16 cellular contexts compared by ENCODE assay signal in the genomic region with DNA sequence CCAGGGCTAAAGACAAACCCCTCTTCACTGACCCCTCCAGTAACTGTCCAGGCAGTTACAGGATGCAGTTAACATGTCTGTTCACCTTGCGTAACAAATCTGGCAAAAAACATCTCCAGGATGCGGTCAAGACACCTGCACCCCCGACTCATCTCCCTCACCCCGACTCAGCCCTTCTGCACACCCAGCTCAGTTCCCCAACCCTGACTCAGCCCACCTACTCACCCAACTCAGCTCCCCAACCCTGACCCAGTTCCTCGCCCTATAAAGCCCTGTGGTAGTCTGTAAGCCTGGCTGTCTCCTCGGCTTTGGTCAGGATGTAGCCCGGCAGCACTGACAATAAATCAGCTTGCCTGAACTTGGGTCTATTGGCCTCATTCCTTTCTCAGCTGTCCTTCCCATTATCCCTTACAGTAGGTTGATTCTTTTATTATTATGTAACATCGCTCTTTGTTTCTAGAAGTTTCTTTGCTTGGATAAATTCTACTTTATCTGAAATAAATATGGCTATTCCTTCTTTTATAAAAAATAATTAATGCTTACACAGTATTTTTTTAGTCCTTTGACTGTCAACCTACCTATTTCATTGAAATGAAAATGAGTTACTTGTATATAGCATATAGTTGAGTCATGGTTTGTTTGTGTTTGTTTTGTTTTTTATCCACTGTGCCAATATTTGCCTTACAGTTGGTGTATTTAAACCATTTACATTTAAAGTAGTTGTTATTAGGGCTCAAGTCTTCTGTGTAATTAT. TPM values are rescaled to one million over a fixed set of nuclear protein-coding genes. Genes with fewer than 3 reads are reported as not detected.
A peak's percentile ranks its signal among the peaks of the same experiment; 100 is the strongest.
DNase-seq lines count a peak whose midpoint lies in the region; ATAC-seq and TF ChIP-seq lines count a peak whose summit lies in the region.
"Had no signal": no experiment of that assay in that cellular context is flagged by ENCODE, and none has a peak within 500 bp of the region (broad histone marks: within the 10 kb centered on the region; RNA-seq: fewer than 3 reads in every experiment).

No MANE protein-coding gene starts in this region.

- H4K8ac ChIP-seq in IMR-90 (ENCODE audit: low read depth in 2 of 2, low read length in 2 of 2) = no peak overlapping the region; a peak in 1 of 4 replicates

- no peaks in the 10 kb centered on the region for H3K27me3 Mint-ChIP-seq in T-helper 2 cell treated with Interferon-gamma antibody and Interleukin-4, amounts not matched to agents 5 μg/mL and 100 μg/mL, for 36 hours (ENCODE audit: low read depth)
- H3K27me3 Mint-ChIP-seq: dendritic cell treated with granulocyte-macrophage colony-stimulating factor and Interleukin-4, amounts not matched to agents 40 ng/mL and 50 ng/mL, for 4 days had no signal

- H2AK5ac ChIP-seq in IMR-90 (ENCODE audit: low read depth, low read length) = no peak overlapping the region

- intact Hi-C loops in IMR-90 (cut with micrococcal nuclease) = no loop called here

- H3K9ac ChIP-seq in IMR-90 (ENCODE audit: low read depth, low read length) = no peak overlapping the region

- ATAC-seq in IMR-90 (ENCODE audit: low read depth) = no peak
- no peak for ATAC-seq in GM21390 (IDR thresholded peaks at IDR 0.05; ENCODE audit: unreplicated experiment)
- ATAC-seq: gastroesophageal sphincter, PC-3 had no signal

- no peaks in the 10 kb centered on the region for H4K20me1 ChIP-seq in IMR-90 (ENCODE audit: insufficient read depth, low read length)

- no peak overlapping the region for H3K4me3 ChIP-seq in IMR-90 (ENCODE audit: insufficient read depth, low read depth, low read length)
- no peak overlapping the region for H3K4me3 ChIP-seq in epithelial cell of esophagus (ENCODE audit: low read length)
- no peak overlapping the region for H3K4me3 ChIP-seq in HAP-1
- H3K4me3 ChIP-seq: breast epithelium, gastroesophageal sphincter, SJSA1 had no signal

- H2AK9ac ChIP-seq in IMR-90 (replicated peaks; ENCODE audit: low read depth, low read length, poor library complexity) = no peak overlapping the region

- CTCF ChIA-PET in IMR-90 (lab: Yijun Ruan, JAX) = no interaction called here

- no peak overlapping the region for H3K4me2 ChIP-seq in IMR-90 (ENCODE audit: low read depth, low read length)

- H3K27ac ChIP-seq in IMR-90 (ENCODE audit: insufficient read depth, low read length) = no peak overlapping the region
- H3K27ac ChIP-seq: breast epithelium, gastroesophageal sphincter, SJSA1 had no signal

- H3K27me3 ChIP-seq in IMR-90 (ENCODE audit: control insufficient read depth, insufficient read depth, low read length) = no peaks in the 10 kb centered on the region
- H3K27me3 ChIP-seq in HAP-1 (ENCODE audit: low read depth) = no peaks in the 10 kb centered on the region; the same call in 1 of the 2 replicates
- H3K27me3 ChIP-seq: breast epithelium, gastroesophageal sphincter had no signal

- H3K9me3 Mint-ChIP-seq in T-helper 2 cell treated with Interferon-gamma antibody and Interleukin-4, amounts not matched to agents 5 μg/mL and 100 μg/mL, for 36 hours = peaks cover 12% of the 10 kb centered on the region

- POLR2A ChIA-PET in IMR-90 (lab: Charles Lee; ENCODE audit: unreplicated experiment) = no interaction called here

- no peak overlapping the region for H3K4me3 Mint-ChIP-seq in T-helper 2 cell treated with Interferon-gamma antibody and Interleukin-4, amounts not matched to agents 5 μg/mL and 100 μg/mL, for 36 hours
- H3K4me3 Mint-ChIP-seq: dendritic cell treated with granulocyte-macrophage colony-stimulating factor and Interleukin-4, amounts not matched to agents 40 ng/mL and 50 ng/mL, for 4 days had no signal

- H2BK120ac ChIP-seq in IMR-90 (ENCODE audit: low read depth, low read length) = no peak overlapping the region

- no peak overlapping the region for H2BK15ac ChIP-seq in IMR-90 (ENCODE audit: low read depth, low read length)

- no peaks in the 10 kb centered on the region for H3K79me1 ChIP-seq in IMR-90 (ENCODE audit: low read depth in 1 of 2, low read length in 2 of 2)

- no peak overlapping the region for H2BK5ac ChIP-seq in IMR-90 (ENCODE audit: low read depth, low read length, poor library complexity, severe bottlenecking)

- TF ChIP-seq CTCF in IMR-90 (conservative IDR thresholded peaks at IDR 0.05; ENCODE audit: low read depth, low read length) = no peak
- no peak for TF ChIP-seq CTCF in epithelial cell of esophagus (IDR thresholded peaks at IDR 0.05; ENCODE audit: insufficient read depth, low read depth, low read length, missing control alignments)

- H3K36me3 ChIP-seq in IMR-90 (ENCODE audit: control insufficient read depth, insufficient read depth, low read length) (no peaks in the 10 kb centered on the region), HAP-1 (replicated peaks) (no peaks in the 10 kb centered on the region)
- H3K36me3 ChIP-seq: breast epithelium, gastroesophageal sphincter, SJSA1 had no signal

- TF ChIP-seq POLR2A in IMR-90 (IDR thresholded peaks at IDR 0.05; ENCODE audit: low read depth, low read length) = no peak

- no TSS peak for BruUV-seq in IMR-90 (replicated peaks; lab: Mats Ljungman, UMichigan)

- H4K5ac ChIP-seq in IMR-90 (ENCODE audit: low read depth, low read length) = no peak overlapping the region

- H3K18ac ChIP-seq in IMR-90 (ENCODE audit: low read depth, low read length) = no peak overlapping the region

- no peak overlapping the region for H3K4ac ChIP-seq in IMR-90 (ENCODE audit: low read depth, low read length)

- no peaks in the 10 kb centered on the region for H3K9me1 ChIP-seq in IMR-90 (ENCODE audit: insufficient read depth, low read length)

- WGBS in IMR-90 (ENCODE audit: extremely low coverage in 2 of 2, insufficient read length in 1 of 2), 2 experiments = 81% methylated on average over 4 of the region's 8 CpGs; no CpG with 5 or more reads in 1 of the 2 experiments

- no peak overlapping the region for H3K27ac Mint-ChIP-seq in T-helper 2 cell treated with Interferon-gamma antibody and Interleukin-4, amounts not matched to agents 5 μg/mL and 100 μg/mL, for 36 hours
- H3K27ac Mint-ChIP-seq: dendritic cell treated with granulocyte-macrophage colony-stimulating factor and Interleukin-4, amounts not matched to agents 40 ng/mL and 50 ng/mL, for 4 days had no signal

- no peaks in the 10 kb centered on the region for H3K36me3 Mint-ChIP-seq in T-helper 2 cell treated with Interferon-gamma antibody and Interleukin-4, amounts not matched to agents 5 μg/mL and 100 μg/mL, for 36 hours (ENCODE audit: low read depth)

- dilution Hi-C loops in IMR-90 (cut with HindIII; ENCODE audit: low sequenced_read_pairs, unreplicated experiment) = no loop called here

- H3K4me1 ChIP-seq in IMR-90 (ENCODE audit: control insufficient read depth, insufficient read depth, low read length) (peaks cover 5% of the 10 kb centered on the region), HAP-1 (no peaks in the 10 kb centered on the region)
- H3K4me1 ChIP-seq: breast epithelium, gastroesophageal sphincter had no signal

- H3K14ac ChIP-seq in IMR-90 (replicated peaks; ENCODE audit: low read depth, low read length) = no peak overlapping the region

- H3K23ac ChIP-seq in IMR-90 (ENCODE audit: low read depth, low read length) = no peak overlapping the region

- DNase-seq in stimulated activated CD4-positive, alpha-beta T cell treated with anti-CD3 and anti-CD28 coated beads, Interleukin-1b, Interleukin-23, amount 100 ng/mL, for 48 hours = peak; percentile 42
- DNase-seq in stimulated activated CD4-positive, alpha-beta T cell treated with anti-CD3 and anti-CD28 coated beads, Interleukin-12 subunit alpha, Interleukin-12 subunit beta, amount 100 ng/mL, for 4 hours = no peak
- DNase-seq in IMR-90 (peak; percentile 55), epithelial cell of esophagus (ENCODE audit: low read depth) (peak; percentile 31), HAP-1 (ENCODE audit: low spot score in 2 of 2) (no peak)
- no peak for DNase-seq in T-helper 2 cell treated with Interferon-gamma antibody and Interleukin-4, amounts not matched to agents 5 μg/mL and 100 μg/mL, for 36 hours (ENCODE audit: low spot score)
- DNase-seq: AML-193, erythroblast, NCI-H1694 treated with DMSO at 0.1 percent for 48 hours, NCI-H774, PC-3 had no signal

- H2BK20ac ChIP-seq in IMR-90 (ENCODE audit: low read depth, low read length) = 0 out of 2 replicates have a peak overlapping the region, but pooled peaks have one; percentile 28

- no peak overlapping the region for H4K91ac ChIP-seq in IMR-90 (ENCODE audit: insufficient read depth, low read depth, low read length)

- no peaks in the 10 kb centered on the region for H3K4me1 Mint-ChIP-seq in T-helper 2 cell treated with Interferon-gamma antibody and Interleukin-4, amounts not matched to agents 5 μg/mL and 100 μg/mL, for 36 hours (ENCODE audit: low read depth)

- H2AFZ ChIP-seq in IMR-90 (replicated peaks; ENCODE audit: low read length, poor library complexity) = peak overlapping the region; percentile 58

- no peak overlapping the region for H3K56ac ChIP-seq in IMR-90 (ENCODE audit: extremely low read depth, insufficient read depth, low read length)

- H3K9me3 ChIP-seq in IMR-90 (ENCODE audit: control insufficient read depth, insufficient read depth, low read length) = no peaks in the 10 kb centered on the region
- H3K9me3 ChIP-seq in HAP-1 = no peaks in the 10 kb centered on the region
- H3K9me3 ChIP-seq: breast epithelium, gastroesophageal sphincter had no signal

- in situ Hi-C loops in IMR-90 (cut with MboI; ENCODE audit: low sequenced_read_pairs) (no loop called here), HAP-1 (cut with MboI; ENCODE audit: low sequenced_read_pairs) (no loop called here)

- TF ChIP-seq RAD21 in IMR-90 (IDR thresholded peaks at IDR 0.05; ENCODE audit: low read length) = no peak

TF ChIP-seq in IMR-90, 13 proteins besides CTCF, POLR2A, EP300 and RAD21 (continues in another document):
- TF ChIP-seq CEBPB (IDR thresholded peaks at IDR 0.05; ENCODE audit: low read depth, low read length) (peak; percentile 55), RFX5 (IDR thresholded peaks at IDR 0.05; ENCODE audit: low read depth, low read length) (no peak), SMC3 (IDR thresholded peaks at IDR 0.05; ENCODE audit: low read depth, low read length) (no peak), MAFK (IDR thresholded peaks at IDR 0.05; ENCODE audit: low read depth, low read length) (0 out of 2 replicates have a peak, but pooled peaks have one; percentile 8), MXI1 (IDR thresholded peaks at IDR 0.05; ENCODE audit: borderline replicate concordance, low read depth, low read length) (no peak)

RNA-seq across cellular contexts. Expression of gene ADTRP, which starts 12.9 kb away (rescaled TPM):
- 0.72 and 0.83 TPM in 2 replicates for total RNA-seq in IMR-90 (2012; rRNA removed)
- polyA plus RNA-seq in IMR-90 (2012; rRNA removed) = 0.14 and 0.50 TPM in 2 replicates
- polyA plus RNA-seq in IMR-90 (2012; cell fraction: cytosol; rRNA removed) = 0.11 and 0.35 TPM in 2 replicates
- polyA plus RNA-seq in IMR-90 (2012; cell fraction: nucleus; rRNA removed; ENCODE audit: low replicate concordance) = 0.32 and 0.88 TPM in 2 replicates
- total RNA-seq: PC-3 had no signal

Comparison
In these comparisons a context has a peak if more than half of its experiments do, and no peak if none do; other contexts are left out.
1. DNase-seq: peak in stimulated activated CD4-positive, alpha-beta T cell treated with anti-CD3 and anti-CD28 coated beads, Interleukin-1b, Interleukin-23, amount 100 ng/mL, for 48 hours (single experiment), IMR-90 (single experiment) and epithelial cell of esophagus (single experiment); none in stimulated activated CD4-positive, alpha-beta T cell treated with anti-CD3 and anti-CD28 coated beads, Interleukin-12 subunit alpha, Interleukin-12 subunit beta, amount 100 ng/mL, for 4 hours (single experiment), T-helper 2 cell treated with Interferon-gamma antibody and Interleukin-4, amounts not matched to agents 5 μg/mL and 100 μg/mL, for 36 hours (single experiment) and HAP-1 (0 of 2).